ENCODE assay signal across 18 cellular contexts in genomic region chr4:55540271-55540670, GRCh38. TPM values are rescaled to one million over a fixed set of nuclear protein-coding genes. Genes with fewer than 3 reads are reported as not detected.
DNase-seq lines count a peak whose midpoint lies in the region; ATAC-seq and TF ChIP-seq lines count a peak whose summit lies in the region.
"Had no signal": no experiment of that assay in that cellular context is flagged by ENCODE, and none has a peak within 500 bp of the region (broad histone marks: within the 10 kb centered on the region; RNA-seq: fewer than 3 reads in every experiment).

No MANE protein-coding gene starts in this region.

- no peak overlapping the region for H3K27ac ChIP-seq in CD4-positive, CD25-positive, alpha-beta regulatory T cell (ENCODE audit: insufficient read depth, low read length, poor library complexity, severe bottlenecking)
- no peak overlapping the region for H3K27ac ChIP-seq in CD4-positive, alpha-beta T cell (ENCODE audit: low read depth, low read length)
- H3K27ac ChIP-seq in IMR-90 (ENCODE audit: insufficient read depth, low read length) = no peak overlapping the region

- H4K5ac ChIP-seq in IMR-90 (ENCODE audit: low read depth, low read length) = 0 out of 2 replicates have a peak overlapping the region, but pooled peaks have one; percentile 48

- no peak overlapping the region for H4K8ac ChIP-seq in IMR-90 (ENCODE audit: low read depth in 2 of 2, low read length in 2 of 2)

- H3K27me3 ChIP-seq in CD4-positive, CD25-positive, alpha-beta regulatory T cell (ENCODE audit: control insufficient read depth, insufficient read depth, low read length) = no peaks in the 10 kb centered on the region
- no peaks in the 10 kb centered on the region for H3K27me3 ChIP-seq in CD4-positive, alpha-beta T cell (ENCODE audit: control insufficient read depth, insufficient read depth, low read length)
- H3K27me3 ChIP-seq in IMR-90 (ENCODE audit: control insufficient read depth, insufficient read depth, low read length) = no peaks in the 10 kb centered on the region
- H3K27me3 ChIP-seq: BE2C had no signal

- H3K9me1 ChIP-seq in IMR-90 (ENCODE audit: insufficient read depth, low read length) = peaks cover 10% of the 10 kb centered on the region

- peak overlapping the region in 2 of 3 donors; percentile 49 to 70 for H3K27ac Mint-ChIP-seq in CD4-positive, CD25-positive, alpha-beta regulatory T cell
- peak overlapping the region; percentile 54 for H3K27ac Mint-ChIP-seq in CD4-positive, alpha-beta T cell
- no peak overlapping the region for H3K27ac Mint-ChIP-seq in neural crest cell (ENCODE audit: unreplicated experiment)

- H4K91ac ChIP-seq in IMR-90 (ENCODE audit: insufficient read depth, low read depth, low read length) = no peak overlapping the region

- H3K4me3 Mint-ChIP-seq in CD4-positive, CD25-positive, alpha-beta regulatory T cell = peak overlapping the region in 1 of 4 donors; percentile 80
- H3K4me3 Mint-ChIP-seq in CD4-positive, alpha-beta T cell = no peak overlapping the region
- peak overlapping the region; percentile 29 for H3K4me3 Mint-ChIP-seq in neural crest cell

- no peak overlapping the region for H3K18ac ChIP-seq in IMR-90 (ENCODE audit: low read depth, low read length)

- H2AK9ac ChIP-seq in IMR-90 (replicated peaks; ENCODE audit: low read depth, low read length, poor library complexity) = no peak overlapping the region

- intact Hi-C loops in CD4-positive, alpha-beta T cell (cut with DNase I, micrococcal nuclease) = loop anchor here in 1 of 2 experiments (10.0 kb wide), 1 partner anchor 45 kb away; no protein-coding TSS in a partner anchor
- intact Hi-C loops in IMR-90 (cut with micrococcal nuclease) (loop anchor here (10.0 kb wide), 1 partner anchor 45 kb away; no protein-coding TSS in a partner anchor), Right ventricle myocardium inferior (cut with DNase I) (no loop called here)

- H3K9me3 ChIP-seq in CD4-positive, CD25-positive, alpha-beta regulatory T cell (ENCODE audit: control insufficient read depth in 2 of 2, low read length in 2 of 2) = no peaks in the 10 kb centered on the region
- H3K9me3 ChIP-seq in CD4-positive, alpha-beta T cell (ENCODE audit: control insufficient read depth, low read length) = no peaks in the 10 kb centered on the region
- no peaks in the 10 kb centered on the region for H3K9me3 ChIP-seq in IMR-90 (ENCODE audit: control insufficient read depth, insufficient read depth, low read length)
- H3K9me3 ChIP-seq: BE2C had no signal

- CTCF ChIA-PET in CD4-positive, alpha-beta T cell (lab: Charles Lee) = no interaction called here
- CTCF ChIA-PET in IMR-90 (lab: Yijun Ruan, JAX) = no interaction called here

- in situ Hi-C loops in IMR-90 (cut with MboI; ENCODE audit: low sequenced_read_pairs) = loop anchor here (25.0 kb wide), 1 partner anchor 1253 kb away; no protein-coding TSS in a partner anchor

- ATAC-seq in CD4-positive, CD25-positive, alpha-beta regulatory T cell (ENCODE audit: low read depth in 2 of 2) = no peak
- ATAC-seq in CD4-positive, alpha-beta T cell (ENCODE audit: poor library complexity) = no peak
- ATAC-seq in IMR-90 (ENCODE audit: low read depth) = no peak
- no peak for ATAC-seq in Right ventricle myocardium inferior
- ATAC-seq: GM12878 had no signal

- peaks cover 45% of the 10 kb centered on the region for H3K4me1 ChIP-seq in CD4-positive, CD25-positive, alpha-beta regulatory T cell (ENCODE audit: control insufficient read depth, insufficient read depth, low read length, poor library complexity, severe bottlenecking)
- H3K4me1 ChIP-seq in IMR-90 (ENCODE audit: control insufficient read depth, insufficient read depth, low read length) = peaks cover 7% of the 10 kb centered on the region
- H3K4me1 ChIP-seq: BE2C had no signal

- DNase-seq in CD4-positive, CD25-positive, alpha-beta regulatory T cell = no peak
- no peak for DNase-seq in CD4-positive, alpha-beta T cell
- DNase-seq in IMR-90 (no peak), neural crest cell (ENCODE audit: low read depth, low spot score) (no peak), retina (no peak), Right ventricle myocardium inferior (ENCODE audit: missing footprints) (no peak)
- DNase-seq: ACHN; BE2C; C1 segment of cervical spinal cord; Calu3; CD4-positive, alpha-beta memory T cell; DMS 273 treated with DMSO at 0.1 percent for 48 hours; DMS53; DND-41; EL had no signal

- peaks cover 48 to 83% (median 64%) of the 10 kb centered on the region in 4 donors for H3K4me1 Mint-ChIP-seq in CD4-positive, CD25-positive, alpha-beta regulatory T cell
- H3K4me1 Mint-ChIP-seq in CD4-positive, alpha-beta T cell (ENCODE audit: low read depth) = peaks cover 59% of the 10 kb centered on the region
- H3K4me1 Mint-ChIP-seq in neural crest cell = peaks cover 20% of the 10 kb centered on the region

- WGBS in IMR-90 (ENCODE audit: extremely low coverage in 2 of 2, insufficient read length in 1 of 2), 2 experiments = no CpG with 5 or more reads among the region's 3 CpGs

- no peak overlapping the region for H2AK5ac ChIP-seq in IMR-90 (ENCODE audit: low read depth, low read length)

- peaks cover 6% of the 10 kb centered on the region; the same call in 1 of the 2 replicates for H4K20me1 ChIP-seq in IMR-90 (ENCODE audit: insufficient read depth, low read length)

- no peaks in the 10 kb centered on the region for H3K36me3 ChIP-seq in CD4-positive, CD25-positive, alpha-beta regulatory T cell (ENCODE audit: control insufficient read depth, insufficient read depth, low read length)
- H3K36me3 ChIP-seq in IMR-90 (ENCODE audit: control insufficient read depth, insufficient read depth, low read length) = 0 out of 2 replicates have a peak, but pooled peaks cover 1% of the 10 kb centered on the region
- H3K36me3 ChIP-seq: BE2C had no signal

- 0 out of 2 replicates have a peak overlapping the region, but pooled peaks have one; percentile 33 for H3K23ac ChIP-seq in IMR-90 (ENCODE audit: low read depth, low read length)

- no peak for TF ChIP-seq RAD21 in IMR-90 (IDR thresholded peaks at IDR 0.05; ENCODE audit: low read length)

- H3K9ac ChIP-seq in IMR-90 (ENCODE audit: low read depth, low read length) = no peak overlapping the region

- H3K27me3 Mint-ChIP-seq in CD4-positive, CD25-positive, alpha-beta regulatory T cell = peaks cover 2% of the 10 kb centered on the region
- no peaks in the 10 kb centered on the region for H3K27me3 Mint-ChIP-seq in CD4-positive, alpha-beta T cell
- H3K27me3 Mint-ChIP-seq in neural crest cell (ENCODE audit: low read depth) = no peaks in the 10 kb centered on the region
- H3K27me3 Mint-ChIP-seq: CD4-positive, alpha-beta memory T cell had no signal

- H3K56ac ChIP-seq in IMR-90 (ENCODE audit: extremely low read depth, insufficient read depth, low read length) = no peak overlapping the region

- POLR2A ChIA-PET in CD4-positive, alpha-beta T cell (lab: Charles Lee) = no interaction called here
- POLR2A ChIA-PET in IMR-90 (lab: Charles Lee; ENCODE audit: unreplicated experiment) = interaction anchor here (0.6 kb wide), 1 partner anchor 36 kb away, joined by 7 read pairs; no protein-coding TSS in a partner anchor

- no peak for TF ChIP-seq POLR2A in IMR-90 (IDR thresholded peaks at IDR 0.05; ENCODE audit: low read depth, low read length)

- BruUV-seq in IMR-90 (replicated peaks; lab: Mats Ljungman, UMichigan) = no TSS peak

- no peak overlapping the region for H3K4ac ChIP-seq in IMR-90 (ENCODE audit: low read depth, low read length)

- peak overlapping the region; percentile 21; the same call in 1 of the 2 replicates for H3K4me2 ChIP-seq in IMR-90 (ENCODE audit: low read depth, low read length)

- no peak overlapping the region for H3K14ac ChIP-seq in IMR-90 (replicated peaks; ENCODE audit: low read depth, low read length)

- peaks cover 14% of the 10 kb centered on the region for H3K36me3 Mint-ChIP-seq in CD4-positive, CD25-positive, alpha-beta regulatory T cell
- peaks cover 7% of the 10 kb centered on the region for H3K36me3 Mint-ChIP-seq in CD4-positive, alpha-beta T cell (ENCODE audit: low read depth)
- H3K36me3 Mint-ChIP-seq in neural crest cell (ENCODE audit: low read depth) = peaks cover 16% of the 10 kb centered on the region

- dilution Hi-C loops in IMR-90 (cut with HindIII; ENCODE audit: low sequenced_read_pairs, unreplicated experiment) = no loop called here

- no peak overlapping the region for H2BK15ac ChIP-seq in IMR-90 (ENCODE audit: low read depth, low read length)

- no peak overlapping the region for H2AFZ ChIP-seq in IMR-90 (replicated peaks; ENCODE audit: low read length, poor library complexity)

- no peak overlapping the region for H2BK5ac ChIP-seq in IMR-90 (ENCODE audit: low read depth, low read length, poor library complexity, severe bottlenecking)

- H3K9me3 Mint-ChIP-seq in CD4-positive, CD25-positive, alpha-beta regulatory T cell = peaks cover 0 to 1% (median 0%) of the 10 kb centered on the region in 7 donors
- no peaks in the 10 kb centered on the region for H3K9me3 Mint-ChIP-seq in CD4-positive, alpha-beta T cell
- peaks cover 6% of the 10 kb centered on the region for H3K9me3 Mint-ChIP-seq in neural crest cell
- H3K9me3 Mint-ChIP-seq: CD4-positive, alpha-beta memory T cell had no signal

- H3K79me1 ChIP-seq in IMR-90 (ENCODE audit: low read depth in 1 of 2, low read length in 2 of 2) = peaks cover 22 to 37% of the 10 kb centered on the region in 2 experiments

- no peak for TF ChIP-seq CTCF in CD4-positive, alpha-beta T cell (IDR thresholded peaks at IDR 0.05)
- TF ChIP-seq CTCF in IMR-90 (conservative IDR thresholded peaks at IDR 0.05; ENCODE audit: low read depth, low read length) (no peak), neural crest cell (conservative IDR thresholded peaks at IDR 0.05) (no peak)

- no peak overlapping the region for H2BK20ac ChIP-seq in IMR-90 (ENCODE audit: low read depth, low read length)

- no peak overlapping the region for H3K4me3 ChIP-seq in CD4-positive, CD25-positive, alpha-beta regulatory T cell (ENCODE audit: low read depth, low read length)
- no peak overlapping the region for H3K4me3 ChIP-seq in IMR-90 (ENCODE audit: insufficient read depth, low read depth, low read length)
- H3K4me3 ChIP-seq: GM12878 had no signal

- H2BK120ac ChIP-seq in IMR-90 (ENCODE audit: low read depth, low read length) = no peak overlapping the region

RNA-seq across cellular contexts. Expression of gene CLOCK, which starts 6.4 kb away (rescaled TPM):
- total RNA-seq in CD4-positive, CD25-positive, alpha-beta regulatory T cell = 16.6 TPM
- polyA plus RNA-seq in CD4-positive, CD25-positive, alpha-beta regulatory T cell = 1 to 10 TPM; 4.6 to 8.9 (median 7.9) TPM
- 1 to 10 TPM; 4.9 to 5.6 TPM for total RNA-seq in CD4-positive, alpha-beta T cell
- total RNA-seq in IMR-90 (2012; rRNA removed) (51.4 and 53.4 TPM in 2 replicates), neural crest cell (21.6 and 24.2 TPM in 2 replicates), Right ventricle myocardium inferior (36.2 TPM)
- polyA plus RNA-seq in IMR-90 (2012; rRNA removed) = 6.7 and 7.3 TPM in 2 replicates
- 1.3 and 1.8 TPM in 2 replicates for polyA plus RNA-seq in IMR-90 (2012; cell fraction: cytosol; rRNA removed)
- 4.5 and 15.7 TPM in 2 replicates for polyA plus RNA-seq in IMR-90 (2012; cell fraction: nucleus; rRNA removed; ENCODE audit: low replicate concordance)

RNA-seq across cellular contexts. Expression of gene PDCL2, which starts 51.8 kb away (rescaled TPM):
- not detected for total RNA-seq in CD4-positive, CD25-positive, alpha-beta regulatory T cell
- polyA plus RNA-seq in CD4-positive, CD25-positive, alpha-beta regulatory T cell = not detected
- not detected for total RNA-seq in CD4-positive, alpha-beta T cell
- total RNA-seq in IMR-90 (2012; rRNA removed) (not detected in 2 replicates), neural crest cell (not detected in 2 replicates), Right ventricle myocardium inferior (not detected)
- polyA plus RNA-seq in IMR-90 (2012; rRNA removed) = not detected in 2 replicates
- not detected in 2 replicates for polyA plus RNA-seq in IMR-90 (2012; cell fraction: cytosol; rRNA removed)
- not detected in 2 replicates for polyA plus RNA-seq in IMR-90 (2012; cell fraction: nucleus; rRNA removed; ENCODE audit: low replicate concordance)
- total RNA-seq: Calu3; CD4-positive, alpha-beta memory T cell; G401; GM12878; H4 had no signal
- polyA plus RNA-seq: CD4-positive, alpha-beta memory T cell; GM12878 had no signal
